8 cellular contexts compared by ENCODE assay signal in genomic region chr18:9708057-9708881, GRCh38. TPM values are rescaled to one million over a fixed set of nuclear protein-coding genes. Genes with fewer than 3 reads are reported as not detected.
A peak's percentile ranks its signal among the peaks of the same experiment; 100 is the strongest.
DNase-seq lines count a peak whose midpoint lies in the region; ATAC-seq and TF ChIP-seq lines count a peak whose summit lies in the region.

Gene RAB31, plus strand, starts transcription at chr18:9708301. Its CDS starts 105 bp downstream, at chr18:9708406.

- H4K20me1 ChIP-seq in fibroblast of lung (ENCODE audit: control insufficient read depth, extremely low read depth, insufficient read depth, low read length): no peaks in the 10 kb centered on the region

- peak; percentile 34 for ATAC-seq in HG03175 (IDR thresholded peaks at IDR 0.05; ENCODE audit: unreplicated experiment)
- peak; percentile 91 for ATAC-seq in upper lobe of right lung
- ATAC-seq in HG03378 (IDR thresholded peaks at IDR 0.05; ENCODE audit: unreplicated experiment): no peak

- H3K27me3 ChIP-seq in fibroblast of lung (ENCODE audit: control insufficient read depth, insufficient read depth, low read length): no peaks in the 10 kb centered on the region
- H3K27me3 ChIP-seq in mucosa of rectum (ENCODE audit: control insufficient read depth in 2 of 2, insufficient read depth in 2 of 2, low read length in 2 of 2): peaks cover 15 to 30% of the 10 kb centered on the region in 2 donors
- H3K27me3 ChIP-seq in upper lobe of right lung: no peaks in the 10 kb centered on the region

- intact Hi-C loops in upper lobe of right lung (cut with DNase I): no loop called here

- in situ Hi-C loops in GM13976 (cut with MboI; ENCODE audit: low sequenced_read_pairs, unreplicated experiment): loop anchor here (25.0 kb wide), 1 partner anchor 229 kb away; no protein-coding TSS in a partner anchor

- H3K36me3 ChIP-seq in fibroblast of lung (ENCODE audit: control insufficient read depth, insufficient read depth, low read length): no peaks in the 10 kb centered on the region
- H3K36me3 ChIP-seq in mucosa of rectum (ENCODE audit: control insufficient read depth in 2 of 2, insufficient read depth in 2 of 2, low read length in 2 of 2): no peaks in the 10 kb centered on the region
- H3K36me3 ChIP-seq in upper lobe of right lung: no peaks in the 10 kb centered on the region

- H3K4me3 ChIP-seq in WI38 (ENCODE audit: low read depth, low read length) (peak within 1 kb of the TSS; percentile 86), fibroblast of lung (replicated peaks in 1 of 4; ENCODE audit: control extremely low read depth in 1 of 4, insufficient read depth in 1 of 4, low read depth in 3 of 4, low read length in 4 of 4) (peak within 1 kb of the TSS; percentile 79 to 81 (median 80)), mucosa of rectum (ENCODE audit: low read length in 2 of 2) (peak within 1 kb of the TSS; percentile 71 to 78), upper lobe of right lung (peak within 1 kb of the TSS; percentile 86)

- DNase-seq in AG20443 (ENCODE audit: low spot score) (peak; percentile 96), GM13976 (ENCODE audit: low spot score) (peak; percentile 80), fibroblast of lung (ENCODE audit: low read depth in 2 of 2) (peak; percentile 69 to 79), upper lobe of right lung (peak; percentile 92)

- H3K27ac ChIP-seq in fibroblast of lung (ENCODE audit: insufficient read depth, low read length) (peak within 1 kb of the TSS; percentile 65), mucosa of rectum (ENCODE audit: low read depth in 2 of 2, low read length in 2 of 2) (peak within 1 kb of the TSS; percentile 77 to 87), upper lobe of right lung (peak within 1 kb of the TSS; percentile 88)

- H3K4me1 ChIP-seq in fibroblast of lung (ENCODE audit: control insufficient read depth, extremely low read depth, insufficient read depth, low read length) (peaks cover 9% of the 10 kb centered on the region), mucosa of rectum (ENCODE audit: control insufficient read depth in 2 of 2, insufficient read depth in 2 of 2, low read length in 2 of 2) (peaks cover 0 to 5% of the 10 kb centered on the region in 2 donors), upper lobe of right lung (peaks cover 11% of the 10 kb centered on the region)

- no peaks in the 10 kb centered on the region for H3K79me2 ChIP-seq in fibroblast of lung (ENCODE audit: control insufficient read depth, insufficient read depth, low read length)

- TF ChIP-seq CTCF in GM13976 (IDR thresholded peaks at IDR 0.05; ENCODE audit: borderline replicate concordance, control extremely low read depth, extremely low read depth, insufficient read depth, missing control alignments): peak; percentile 10
- TF ChIP-seq CTCF in WI38 (IDR thresholded peaks at IDR 0.05; ENCODE audit: low read depth, low read length): no peak
- no peak for TF ChIP-seq CTCF in fibroblast of lung (conservative IDR thresholded peaks at IDR 0.05 in 1 of 2, IDR thresholded peaks at IDR 0.05 in 1 of 2; ENCODE audit: low read depth in 1 of 2, low read length in 2 of 2)
- TF ChIP-seq CTCF in upper lobe of right lung (IDR thresholded peaks at IDR 0.05): no peak

- H2AFZ ChIP-seq in fibroblast of lung (ENCODE audit: low read length): peak within 1 kb of the TSS; percentile 79

- H3K9me3 ChIP-seq in fibroblast of lung (ENCODE audit: control insufficient read depth, insufficient read depth, low read depth, low read length): no peaks in the 10 kb centered on the region
- no peaks in the 10 kb centered on the region for H3K9me3 ChIP-seq in mucosa of rectum (ENCODE audit: control insufficient read depth in 2 of 2, low read length in 2 of 2)
- H3K9me3 ChIP-seq in upper lobe of right lung: no peaks in the 10 kb centered on the region

- H3K4me2 ChIP-seq in fibroblast of lung (ENCODE audit: extremely low read depth, insufficient read depth, low read length): peak within 1 kb of the TSS; percentile 84

- H3K9ac ChIP-seq in fibroblast of lung (ENCODE audit: insufficient read depth, low read length) (peak within 1 kb of the TSS; percentile 84), mucosa of rectum (ENCODE audit: low read depth in 1 of 2, low read length in 2 of 2) (peak within 1 kb of the TSS; percentile 60 to 71)

RNA-seq across cellular contexts. Expression of gene RAB31, which starts in this region (rescaled TPM):
- total RNA-seq in fibroblast of lung (26.2 and 29.6 TPM in 2 replicates), upper lobe of right lung (137 TPM)
- polyA plus RNA-seq in fibroblast of lung: 27.4 and 47.1 TPM in 2 replicates
- polyA plus RNA-seq in fibroblast of lung (2012): 19.4 and 32.0 TPM in 2 replicates
- polyA minus RNA-seq in fibroblast of lung (ENCODE audit: low replicate concordance): 18.6 and 30.0 TPM in 2 replicates
